12 cellular contexts compared by ENCODE assay signal in the genomic region with DNA sequence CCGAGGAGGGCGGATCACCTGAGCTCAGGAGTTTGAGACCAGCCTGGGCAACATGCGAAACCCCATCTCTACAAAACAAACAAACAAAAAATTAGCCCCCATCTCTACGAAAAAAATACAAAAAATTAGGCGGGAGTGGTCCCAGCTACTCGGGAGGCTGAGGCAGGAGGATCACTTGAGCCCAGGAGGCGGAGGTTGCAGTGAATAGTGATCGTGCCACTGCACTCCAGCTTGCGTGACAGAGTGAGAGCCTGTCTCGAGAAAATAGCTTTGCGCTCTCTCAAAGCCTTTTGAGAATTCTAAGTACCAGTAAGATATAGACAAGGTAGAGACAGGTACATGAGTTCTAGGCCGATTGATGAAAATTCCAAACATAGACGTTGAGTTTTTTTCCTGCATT. TPM values are rescaled to one million over a fixed set of nuclear protein-coding genes. Genes with fewer than 3 reads are reported as not detected.
A peak's percentile ranks its signal among the peaks of the same experiment; 100 is the strongest.
DNase-seq lines count a peak whose midpoint lies in the region; ATAC-seq and TF ChIP-seq lines count a peak whose summit lies in the region.
"Had no signal": no experiment of that assay in that cellular context is flagged by ENCODE, and none has a peak within 500 bp of the region (broad histone marks: within the 10 kb centered on the region; RNA-seq: fewer than 3 reads in every experiment).

No MANE protein-coding gene starts in this region.

- H3K36me3 ChIP-seq in BLaER1 treated with 17β-estradiol and CSF1 and Interleukin-3, amounts not matched to agents 10 nM and 100 nM: peaks cover 0 to 10% (median 0%) of the 10 kb centered on the region in 11 experiments; a peak in 4 of 22 replicates

- H3K4me3 Mint-ChIP-seq in chondrocyte (ENCODE audit: unreplicated experiment) (peak overlapping the region; percentile 78), neural crest cell (peak overlapping the region; percentile 90)

- no peaks in the 10 kb centered on the region for H3K27me3 ChIP-seq in BLaER1 treated with 17β-estradiol and CSF1 and Interleukin-3, amounts not matched to agents 10 nM and 100 nM

- H3K27ac Mint-ChIP-seq in chondrocyte (ENCODE audit: unreplicated experiment): no peak overlapping the region
- no peak overlapping the region for H3K27ac Mint-ChIP-seq in neural crest cell (ENCODE audit: unreplicated experiment)

- H3K36me3 Mint-ChIP-seq in chondrocyte (ENCODE audit: low read depth) (no peaks in the 10 kb centered on the region), neural crest cell (ENCODE audit: low read depth) (no peaks in the 10 kb centered on the region)

- peaks cover 21 to 54% (median 35%) of the 10 kb centered on the region in 10 experiments for H3K4me1 ChIP-seq in BLaER1 treated with 17β-estradiol and CSF1 and Interleukin-3, amounts not matched to agents 10 nM and 100 nM

- peak overlapping the region in 9 of 10 experiments; percentile 81 to 96 (median 89); a peak in 14 of 20 replicates for H3K4me3 ChIP-seq in BLaER1 treated with 17β-estradiol and CSF1 and Interleukin-3, amounts not matched to agents 10 nM and 100 nM
- H3K4me3 ChIP-seq in Jurkat, Clone E6-1 (ENCODE audit: low read length): peak overlapping the region; percentile 18

- no peak for DNase-seq in Jurkat, Clone E6-1 (ENCODE audit: low read depth, low spot score)
- DNase-seq in chondrocyte (ENCODE audit: low spot score) (no peak), neural crest cell (ENCODE audit: low read depth, low spot score) (no peak), C1 segment of cervical spinal cord (lab: John Stamatoyannopoulos, UW) (no peak)
- no peak for DNase-seq in activated CD8-positive, alpha-beta memory T cell treated with anti-CD3 and anti-CD28 coated beads for 24 hours
- DNase-seq: activated CD4-positive, alpha-beta T cell treated with anti-CD3 and anti-CD28 coated beads, Interleukin-2, amount 50 U/mL, for 4 hours; effector CD4-positive, alpha-beta T cell; midbrain; NCI-H446 had no signal

- no peaks in the 10 kb centered on the region for H3K9me3 ChIP-seq in BLaER1 treated with 17β-estradiol and CSF1 and Interleukin-3, amounts not matched to agents 10 nM and 100 nM (replicated peaks in 1 of 11)

- H3K27me3 Mint-ChIP-seq in chondrocyte (ENCODE audit: low read depth) (no peaks in the 10 kb centered on the region), neural crest cell (ENCODE audit: low read depth) (no peaks in the 10 kb centered on the region)

- ATAC-seq in HG03460 (IDR thresholded peaks at IDR 0.05; ENCODE audit: unreplicated experiment) (no peak), HG02870 (IDR thresholded peaks at IDR 0.05; ENCODE audit: unreplicated experiment) (no peak)

- H3K9ac ChIP-seq in BLaER1 treated with 17β-estradiol and CSF1 and Interleukin-3, amounts not matched to agents 10 nM and 100 nM: peak overlapping the region in 6 of 11 experiments; percentile 78 to 93 (median 88); a peak in 6 of 22 replicates

- no peaks in the 10 kb centered on the region for H3K9me3 Mint-ChIP-seq in chondrocyte (ENCODE audit: low read depth)
- no peaks in the 10 kb centered on the region for H3K9me3 Mint-ChIP-seq in neural crest cell

- H3K27ac ChIP-seq in BLaER1 treated with 17β-estradiol and CSF1 and Interleukin-3, amounts not matched to agents 10 nM and 100 nM: no peak overlapping the region

- H3K4me2 ChIP-seq in BLaER1 treated with 17β-estradiol and CSF1 and Interleukin-3, amounts not matched to agents 10 nM and 100 nM: peak overlapping the region; percentile 74 to 99 (median 95)

- H4K20me1 ChIP-seq in BLaER1 treated with 17β-estradiol and CSF1 and Interleukin-3, amounts not matched to agents 10 nM and 100 nM: peaks cover 28 to 66% (median 59%) of the 10 kb centered on the region in 11 experiments; a peak in 17 of 22 replicates

- no peak for TF ChIP-seq CTCF in chondrocyte (IDR thresholded peaks at IDR 0.05)
- no peak for TF ChIP-seq CTCF in neural crest cell (conservative IDR thresholded peaks at IDR 0.05)

- H3K4me1 Mint-ChIP-seq in chondrocyte (ENCODE audit: low read depth) (peaks cover 63% of the 10 kb centered on the region), neural crest cell (peaks cover 58% of the 10 kb centered on the region)

RNA-seq across cellular contexts. Expression of a gene that starts 2.0 kb away (rescaled TPM):
- 18.2 TPM for polyA plus RNA-seq in Jurkat, Clone E6-1 (2012; ENCODE audit: insufficient read depth, insufficient read length)
- total RNA-seq in chondrocyte: 17.8 to 19.5 TPM (median 17.9 TPM) in 3 replicates
- 35.3 and 37.9 TPM in 2 replicates for total RNA-seq in neural crest cell

RNA-seq across cellular contexts. Expression of a gene that starts 9.9 kb away (rescaled TPM):
- polyA plus RNA-seq in Jurkat, Clone E6-1 (2012; ENCODE audit: insufficient read depth, insufficient read length): not detected
- 0.56 TPM in 1 of 3 replicates, not detected in the others for total RNA-seq in chondrocyte
- total RNA-seq in neural crest cell: 0.07 and 0.20 TPM in 2 replicates

RNA-seq across cellular contexts. Expression of a gene that starts 56.7 kb away (rescaled TPM):
- 59.8 TPM for polyA plus RNA-seq in Jurkat, Clone E6-1 (2012; ENCODE audit: insufficient read depth, insufficient read length)
- total RNA-seq in chondrocyte (26.0 to 29.3 TPM (median 27.0 TPM) in 3 replicates), neural crest cell (45.5 and 47.5 TPM in 2 replicates)
